Comparison of ENCODE assay signal across 18 cellular contexts in the genomic region with DNA sequence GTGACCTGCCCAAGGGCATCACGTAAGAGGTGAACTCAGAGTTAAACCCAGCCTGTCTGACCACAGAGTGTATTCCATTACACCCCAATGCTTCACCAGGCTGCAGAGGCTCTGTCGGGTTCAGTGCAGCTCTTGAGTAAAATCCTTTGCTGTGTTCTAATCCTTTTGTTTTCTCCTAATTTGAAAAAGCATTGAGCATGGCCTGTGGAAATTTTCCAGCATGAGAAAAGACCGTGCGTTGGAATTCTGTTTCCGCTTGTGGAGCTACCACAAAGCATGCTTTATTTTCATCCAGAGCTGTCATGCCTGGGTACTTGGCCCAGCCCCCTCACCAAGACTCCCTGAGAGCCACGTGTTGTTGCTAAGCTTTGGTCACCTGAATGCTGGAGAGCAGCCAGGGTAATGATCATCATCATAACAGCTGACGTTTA.
DNase-seq lines count a peak whose midpoint lies in the region; ATAC-seq and TF ChIP-seq lines count a peak whose summit lies in the region.
"Had no signal": no experiment of that assay in that cellular context is flagged by ENCODE, and none has a peak within 500 bp of the region (broad histone marks: within the 10 kb centered on the region; RNA-seq: fewer than 3 reads in every experiment).

No MANE protein-coding gene starts in this region.

- no peak overlapping the region for H2AFZ ChIP-seq in osteoblast (ENCODE audit: low read length)

- DNase-seq in NCI-H2227 (lab: John Stamatoyannopoulos, UW; ENCODE audit: unreplicated experiment): peak; percentile 22
- DNase-seq in NCI-H2227 treated with DMSO at 0.1 percent for 48 hours (lab: John Stamatoyannopoulos, UW): no peak
- DNase-seq in breast epithelium (ENCODE audit: low spot score in 2 of 2): peak in 1 of 2 donors; percentile 68
- peak; percentile 82 for DNase-seq in left kidney (ENCODE audit: low read depth, low spot score)
- DNase-seq in thyroid gland: peak; percentile 67 to 74
- DNase-seq in osteoblast (ENCODE audit: insufficient read length, low spot score, missing footprints): no peak
- no peak for DNase-seq in esophagus muscularis mucosa (ENCODE audit: extremely low spot score)
- DNase-seq: ACHN; activated CD4-positive, CD25-positive, alpha-beta regulatory T cell treated with anti-CD3 and anti-CD28 coated beads, Interleukin-2, amount 50 U/mL, for 72 hours; activated CD8-positive, alpha-beta memory T cell treated with anti-CD3 and anti-CD28 coated beads, Interleukin-2, amount 50 U/mL, for 4 hours; activated naive CD4-positive, alpha-beta T cell treated with anti-CD3 and anti-CD28 coated beads, Interleukin-2, amount 10 ng/mL, durations not matched to agents 7 days and 5 days; central memory CD4-positive, alpha-beta T cell; glutamatergic neuron; left ventricle myocardium inferior; naive thymus-derived CD4-positive, alpha-beta T cell; NCI-H510A; stimulated activated naive CD4-positive, alpha-beta T cell had no signal

- H3K27ac ChIP-seq in breast epithelium (peak overlapping the region; percentile 52 to 63), thyroid gland (peak overlapping the region in 2 of 3 donors; percentile 64 to 66), osteoblast (ENCODE audit: low read depth, low read length) (no peak overlapping the region), esophagus muscularis mucosa (replicated peaks in 1 of 4) (no peak overlapping the region)
- H3K27ac ChIP-seq: left ventricle myocardium inferior had no signal

- intact Hi-C loops in breast epithelium (cut with DNase I; ENCODE audit: low total_unique reads): no loop called here
- intact Hi-C loops in thyroid gland (cut with DNase I): no loop called here
- intact Hi-C loops in esophagus muscularis mucosa (cut with DNase I): no loop called here

- 6 to 25% methylated on average over 7 of the region's 7 CpGs for WGBS in thyroid gland, 2 donors
- 46% methylated on average over 7 of the region's 7 CpGs for WGBS in esophagus muscularis mucosa

- no peaks in the 10 kb centered on the region for H4K20me1 ChIP-seq in osteoblast (ENCODE audit: insufficient read depth, low read length)

- no peak for ATAC-seq in HG03175 (IDR thresholded peaks at IDR 0.05; ENCODE audit: unreplicated experiment)
- ATAC-seq: naive thymus-derived CD4-positive, alpha-beta T cell had no signal

- H3K4me1 ChIP-seq in breast epithelium (peaks cover 0 to 4% of the 10 kb centered on the region in 2 donors), thyroid gland (peaks cover 13 to 18% of the 10 kb centered on the region in 2 donors), osteoblast (ENCODE audit: insufficient read depth, low read length) (no peaks in the 10 kb centered on the region), esophagus muscularis mucosa (no peaks in the 10 kb centered on the region)
- H3K4me1 ChIP-seq: left ventricle myocardium inferior had no signal

- H3K79me2 ChIP-seq in osteoblast (ENCODE audit: insufficient read depth, low read length): no peaks in the 10 kb centered on the region

- H3K9me3 ChIP-seq in breast epithelium: no peaks in the 10 kb centered on the region
- no peaks in the 10 kb centered on the region for H3K9me3 ChIP-seq in thyroid gland
- no peaks in the 10 kb centered on the region for H3K9me3 ChIP-seq in osteoblast (ENCODE audit: low read depth, low read length)
- no peaks in the 10 kb centered on the region for H3K9me3 ChIP-seq in esophagus muscularis mucosa
- H3K9me3 ChIP-seq: left ventricle myocardium inferior had no signal

- H3K4me3 ChIP-seq in breast epithelium (no peak overlapping the region), thyroid gland (replicated peaks in 1 of 3) (no peak overlapping the region), osteoblast (ENCODE audit: insufficient read depth, low read length) (no peak overlapping the region), esophagus muscularis mucosa (no peak overlapping the region)
- H3K4me3 ChIP-seq: left ventricle myocardium inferior had no signal

- H3K4me2 ChIP-seq in osteoblast (ENCODE audit: insufficient read depth, low read length): no peak overlapping the region

- TF ChIP-seq POLR2A in breast epithelium (IDR thresholded peaks at IDR 0.05) (no peak), thyroid gland (IDR thresholded peaks at IDR 0.05) (no peak), esophagus muscularis mucosa (IDR thresholded peaks at IDR 0.05; ENCODE audit: low read depth) (no peak)

- H3K27me3 ChIP-seq in breast epithelium (no peaks in the 10 kb centered on the region), thyroid gland (no peaks in the 10 kb centered on the region), osteoblast (ENCODE audit: insufficient read depth, low read length) (no peaks in the 10 kb centered on the region), esophagus muscularis mucosa (peaks cover 0 to 13% (median 0%) of the 10 kb centered on the region in 4 donors)

- no peak for TF ChIP-seq EP300 in esophagus muscularis mucosa (IDR thresholded peaks at IDR 0.05)

- TF ChIP-seq CTCF in breast epithelium (IDR thresholded peaks at IDR 0.05) (no peak), thyroid gland (IDR thresholded peaks at IDR 0.05) (no peak), osteoblast (IDR thresholded peaks at IDR 0.05; ENCODE audit: extremely low read depth, low read depth, low read length) (no peak), esophagus muscularis mucosa (IDR thresholded peaks at IDR 0.05) (no peak)

- H3K36me3 ChIP-seq in breast epithelium (no peaks in the 10 kb centered on the region), thyroid gland (no peaks in the 10 kb centered on the region), osteoblast (ENCODE audit: insufficient read depth, low read length) (no peaks in the 10 kb centered on the region), esophagus muscularis mucosa (no peaks in the 10 kb centered on the region)
- H3K36me3 ChIP-seq: left ventricle myocardium inferior had no signal

Comparison
In these comparisons a context has a peak if more than half of its experiments do, and no peak if none do; other contexts are left out.
1. DNase-seq: peak in NCI-H2227 (single experiment), left kidney (single experiment) and thyroid gland (2 of 2); none in NCI-H2227 treated with DMSO at 0.1 percent for 48 hours (single experiment), osteoblast (single experiment) and esophagus muscularis mucosa (single experiment).
2. H3K27ac ChIP-seq: peak in breast epithelium (2 of 2) and thyroid gland (2 of 3); none in osteoblast (single experiment) and esophagus muscularis mucosa (0 of 4).